Comparison of ENCODE assay signal across 13 cellular contexts in genomic region chr9:77752566-77752965, GRCh38.
DNase-seq lines count a peak whose midpoint lies in the region; ATAC-seq and TF ChIP-seq lines count a peak whose summit lies in the region.
"Had no signal": no experiment of that assay in that cellular context is flagged by ENCODE, and none has a peak within 500 bp of the region (broad histone marks: within the 10 kb centered on the region; RNA-seq: fewer than 3 reads in every experiment).

No MANE protein-coding gene starts in this region.

- no peak overlapping the region for H3K27ac Mint-ChIP-seq in activated naive CD8-positive, alpha-beta T cell treated with anti-CD3 and anti-CD28 coated beads, Interleukin-2, amount 50 U/mL, for 24 hours

- H3K4me3 ChIP-seq in adipocyte (ENCODE audit: low read length) (no peak overlapping the region), gastroesophageal sphincter (no peak overlapping the region)

- H3K4me1 Mint-ChIP-seq in activated naive CD8-positive, alpha-beta T cell treated with anti-CD3 and anti-CD28 coated beads, Interleukin-2, amount 50 U/mL, for 24 hours = peaks cover 28% of the 10 kb centered on the region

- no peak overlapping the region for H3K9ac ChIP-seq in adipocyte (ENCODE audit: low read length)

- TF ChIP-seq EP300 in gastroesophageal sphincter (IDR thresholded peaks at IDR 0.05) = no peak

- intact Hi-C loops in sciatic nerve (cut with DNase I) = no loop called here

- peak; percentile 87 for DNase-seq in GM04504 (ENCODE audit: low read depth)
- DNase-seq in adipocyte (ENCODE audit: low read depth) = peak; percentile 86
- no peak for DNase-seq in sciatic nerve (ENCODE audit: low spot score)
- DNase-seq in activated naive CD8-positive, alpha-beta T cell treated with anti-CD3 and anti-CD28 coated beads, Interleukin-2, amount 50 U/mL, for 24 hours = no peak
- no peak for DNase-seq in stimulated activated naive CD4-positive, alpha-beta T cell (lab: John Stamatoyannopoulos, UW)
- DNase-seq: activated CD4-positive, CD25-positive, alpha-beta regulatory T cell treated with anti-CD3 and anti-CD28 coated beads, Interleukin-2, amount 50 U/mL, for 72 hours; Caco-2; NCI-H146; posterior cingulate gyrus had no signal

- H3K9me3 ChIP-seq in adipocyte (ENCODE audit: control insufficient read depth, low read length) = peaks cover 5% of the 10 kb centered on the region
- H3K9me3 ChIP-seq in gastroesophageal sphincter = no peaks in the 10 kb centered on the region
- H3K9me3 ChIP-seq: Caco-2 had no signal

- peak in 2 of 4 experiments; percentile 6 to 20 for TF ChIP-seq CTCF in gastroesophageal sphincter (IDR thresholded peaks at IDR 0.05)

- peaks cover 4% of the 10 kb centered on the region for H3K36me3 Mint-ChIP-seq in activated naive CD8-positive, alpha-beta T cell treated with anti-CD3 and anti-CD28 coated beads, Interleukin-2, amount 50 U/mL, for 24 hours (ENCODE audit: low read depth)

- no peak overlapping the region for H3K4me3 Mint-ChIP-seq in activated naive CD8-positive, alpha-beta T cell treated with anti-CD3 and anti-CD28 coated beads, Interleukin-2, amount 50 U/mL, for 24 hours

- no peaks in the 10 kb centered on the region for H3K27me3 ChIP-seq in adipocyte (replicated peaks; ENCODE audit: control insufficient read depth, insufficient read depth, low read length)
- H3K27me3 ChIP-seq in gastroesophageal sphincter = no peaks in the 10 kb centered on the region

- H3K9me3 Mint-ChIP-seq in activated naive CD8-positive, alpha-beta T cell treated with anti-CD3 and anti-CD28 coated beads, Interleukin-2, amount 50 U/mL, for 24 hours = peaks cover 9% of the 10 kb centered on the region

- H3K27me3 Mint-ChIP-seq in activated naive CD8-positive, alpha-beta T cell treated with anti-CD3 and anti-CD28 coated beads, Interleukin-2, amount 50 U/mL, for 24 hours = no peaks in the 10 kb centered on the region
- H3K27me3 Mint-ChIP-seq: activated T-helper 17 cell treated with anti-CD3 and anti-CD28 coated beads, Interleukin-2, amount 50 U/mL, for 72 hours had no signal

- H3K36me3 ChIP-seq in adipocyte (ENCODE audit: control insufficient read depth, insufficient read depth, low read length, severe bottlenecking) (peaks cover 12% of the 10 kb centered on the region), gastroesophageal sphincter (peaks cover 0 to 10% of the 10 kb centered on the region in 2 donors)

- WGBS in gastroesophageal sphincter (ENCODE audit: low coverage in 1 of 2), 2 donors = 22 to 42% methylated on average over 1 to 2 of the region's 2 CpGs

- H3K27ac ChIP-seq in gastroesophageal sphincter = peak overlapping the region; percentile 30 to 71 (median 42)

- H3K4me1 ChIP-seq in adipocyte (ENCODE audit: control insufficient read depth, insufficient read depth, low read length) = peaks cover 31% of the 10 kb centered on the region
- peaks cover 0 to 47% (median 3%) of the 10 kb centered on the region in 3 donors for H3K4me1 ChIP-seq in gastroesophageal sphincter
- H3K4me1 ChIP-seq: Caco-2 had no signal

- ATAC-seq in gastroesophageal sphincter = peak; percentile 43
- peak; percentile 73 for ATAC-seq in sciatic nerve
- no peak for ATAC-seq in activated naive CD8-positive, alpha-beta T cell treated with anti-CD3 and anti-CD28 coated beads, Interleukin-2, amount 50 U/mL, for 24 hours
- ATAC-seq in HG03175 (IDR thresholded peaks at IDR 0.05; ENCODE audit: unreplicated experiment) = no peak
- ATAC-seq in HG02884 (IDR thresholded peaks at IDR 0.05; ENCODE audit: unreplicated experiment) = no peak
- ATAC-seq: activated T-helper 17 cell treated with anti-CD3 and anti-CD28 coated beads, Interleukin-2, amount 50 U/mL, for 72 hours had no signal

- TF ChIP-seq POLR2A in gastroesophageal sphincter (IDR thresholded peaks at IDR 0.05) = no peak

Comparison
In these comparisons a context has a peak if more than half of its experiments do, and no peak if none do; other contexts are left out.
1. DNase-seq: peak in GM04504 (single experiment) and adipocyte (single experiment); none in sciatic nerve (single experiment), activated naive CD8-positive, alpha-beta T cell treated with anti-CD3 and anti-CD28 coated beads, Interleukin-2, amount 50 U/mL, for 24 hours (single experiment) and stimulated activated naive CD4-positive, alpha-beta T cell (0 of 6).
2. ATAC-seq: peak in gastroesophageal sphincter (single experiment) and sciatic nerve (single experiment); none in activated naive CD8-positive, alpha-beta T cell treated with anti-CD3 and anti-CD28 coated beads, Interleukin-2, amount 50 U/mL, for 24 hours (single experiment), HG03175 (single experiment) and HG02884 (single experiment).